In genomic region chr12:50085615-50085928, GRCh38 we compare ENCODE assay signal across 8 cellular contexts. TPM values are rescaled to one million over a fixed set of nuclear protein-coding genes. Genes with fewer than 3 reads are reported as not detected.
DNase-seq lines count a peak whose midpoint lies in the region; ATAC-seq and TF ChIP-seq lines count a peak whose summit lies in the region.

No MANE protein-coding gene starts in this region.

- no peaks in the 10 kb centered on the region for H3K9me2 ChIP-seq in GM23338 (ENCODE audit: insufficient read depth)

- no peaks in the 10 kb centered on the region; the same call in 2 of the 3 replicates for H3K9me3 Mint-ChIP-seq in GM23338
- H3K9me3 Mint-ChIP-seq in activated naive CD8-positive, alpha-beta T cell (ENCODE audit: low read depth) = no peaks in the 10 kb centered on the region

- H3K27me3 Mint-ChIP-seq in GM23338 (ENCODE audit: insufficient read depth, low read depth, poor library complexity) = peaks cover 7% of the 10 kb centered on the region
- H3K27me3 Mint-ChIP-seq in activated naive CD8-positive, alpha-beta T cell = no peaks in the 10 kb centered on the region

- H3K36me3 Mint-ChIP-seq in GM23338 (ENCODE audit: low read depth) = peaks cover 50% of the 10 kb centered on the region
- H3K36me3 Mint-ChIP-seq in activated naive CD8-positive, alpha-beta T cell = peaks cover 3% of the 10 kb centered on the region

- peaks cover 35 to 52% (median 44%) of the 10 kb centered on the region in 10 experiments for H3K4me1 ChIP-seq in BLaER1 treated with 17β-estradiol and CSF1 and Interleukin-3, amounts not matched to agents 10 nM and 100 nM
- H3K4me1 ChIP-seq in GM23338 (ENCODE audit: insufficient read depth) (peaks cover 5% of the 10 kb centered on the region), liver (ENCODE audit: control insufficient read depth in 4 of 4, insufficient read depth in 4 of 4, low read length in 3 of 4) (peaks cover 0 to 24% (median 9%) of the 10 kb centered on the region in 4 donors), transverse colon (peaks cover 0 to 31% (median 10%) of the 10 kb centered on the region in 4 donors)

- no peaks in the 10 kb centered on the region for H3K27me3 ChIP-seq in BLaER1 treated with 17β-estradiol and CSF1 and Interleukin-3, amounts not matched to agents 10 nM and 100 nM
- H3K27me3 ChIP-seq in GM23338 (ENCODE audit: insufficient read depth) (peaks cover 15% of the 10 kb centered on the region), liver (ENCODE audit: control insufficient read depth in 4 of 4, insufficient read depth in 4 of 4, low read length in 3 of 4) (no peaks in the 10 kb centered on the region), transverse colon (no peaks in the 10 kb centered on the region)

- TF ChIP-seq POLR2A in transverse colon (IDR thresholded peaks at IDR 0.05) = no peak

- H3K4me3 Mint-ChIP-seq in GM23338 = peak overlapping the region; percentile 89
- H3K4me3 Mint-ChIP-seq in activated naive CD8-positive, alpha-beta T cell = peak overlapping the region; percentile 92

- peak overlapping the region in 10 of 11 experiments; percentile 77 to 94 (median 88); a peak in 19 of 22 replicates for H3K27ac ChIP-seq in BLaER1 treated with 17β-estradiol and CSF1 and Interleukin-3, amounts not matched to agents 10 nM and 100 nM
- H3K27ac ChIP-seq in GM23338 (ENCODE audit: low read depth) (peak overlapping the region; percentile 92), liver (ENCODE audit: low read depth in 1 of 2, low read length in 2 of 2) (peak overlapping the region; percentile 82 to 88), transverse colon (peak overlapping the region; percentile 95 to 99 (median 97))

- 4% methylated on average over 7 of the region's 7 CpGs for WGBS in liver
- 0 to 8% methylated on average over 5 to 7 of the region's 7 CpGs for WGBS in transverse colon (ENCODE audit: low coverage in 1 of 2), 2 donors

- no peak; the same call in 2 of the 3 replicates for ATAC-seq in GM23338

- H4K20me1 ChIP-seq in BLaER1 treated with 17β-estradiol and CSF1 and Interleukin-3, amounts not matched to agents 10 nM and 100 nM = peaks cover 0 to 47% (median 37%) of the 10 kb centered on the region in 11 experiments; a peak in 19 of 22 replicates
- H4K20me1 ChIP-seq in GM23338 (replicated peaks; ENCODE audit: insufficient read depth) = peaks cover 18% of the 10 kb centered on the region

- H3K79me2 ChIP-seq in GM23338 (replicated peaks; ENCODE audit: insufficient read depth) = peaks cover 27% of the 10 kb centered on the region

- peak overlapping the region; percentile 80 for H3K27ac Mint-ChIP-seq in GM23338
- H3K27ac Mint-ChIP-seq in activated naive CD8-positive, alpha-beta T cell = peak overlapping the region; percentile 84

- H3F3A ChIP-seq in GM23338 (replicated peaks; ENCODE audit: low read depth) = peaks cover 33% of the 10 kb centered on the region

- peaks cover 29% of the 10 kb centered on the region for H3K4me1 Mint-ChIP-seq in GM23338
- H3K4me1 Mint-ChIP-seq in activated naive CD8-positive, alpha-beta T cell (ENCODE audit: low read depth) = peaks cover 37% of the 10 kb centered on the region

- H3K36me3 ChIP-seq in BLaER1 treated with 17β-estradiol and CSF1 and Interleukin-3, amounts not matched to agents 10 nM and 100 nM = peaks cover 37 to 43% (median 42%) of the 10 kb centered on the region in 11 experiments
- H3K36me3 ChIP-seq in GM23338 (ENCODE audit: insufficient read depth) = peaks cover 35% of the 10 kb centered on the region
- H3K36me3 ChIP-seq in liver (ENCODE audit: control insufficient read depth in 4 of 4, insufficient read depth in 3 of 4, low read depth in 1 of 4, low read length in 3 of 4) = peaks cover 7 to 35% (median 22%) of the 10 kb centered on the region in 4 donors
- H3K36me3 ChIP-seq in transverse colon = peaks cover 0 to 18% (median 6%) of the 10 kb centered on the region in 4 donors

- H3K9ac ChIP-seq in BLaER1 treated with 17β-estradiol and CSF1 and Interleukin-3, amounts not matched to agents 10 nM and 100 nM = peak overlapping the region; percentile 74 to 92 (median 89)
- peak overlapping the region in 1 of 2 donors; percentile 85 for H3K9ac ChIP-seq in liver (ENCODE audit: low read depth in 1 of 2, low read length in 2 of 2)

- no peak for DNase-seq in GM23338 (ENCODE audit: low spot score)
- DNase-seq in transverse colon = no peak
- DNase-seq in hepatic stellate cell (ENCODE audit: low spot score) = no peak
- no peak for DNase-seq in AG20443 (ENCODE audit: low spot score)
- DNase-seq in epidermal melanocyte (ENCODE audit: insufficient read length, low spot score) = no peak

- intact Hi-C loops in transverse colon (cut with DNase I; ENCODE audit: low total_unique reads) = loop anchor here (10.0 kb wide), 1 partner anchor 1271 kb away; the partner anchor contains the start of gene CACNB3

- no peak overlapping the region for H2AFZ ChIP-seq in GM23338

- peak overlapping the region; percentile 75 to 97 (median 88) for H3K4me2 ChIP-seq in BLaER1 treated with 17β-estradiol and CSF1 and Interleukin-3, amounts not matched to agents 10 nM and 100 nM
- H3K4me2 ChIP-seq in GM23338 = peak overlapping the region; percentile 91

- peak overlapping the region; percentile 54 to 79 (median 70) for H3K4me3 ChIP-seq in BLaER1 treated with 17β-estradiol and CSF1 and Interleukin-3, amounts not matched to agents 10 nM and 100 nM
- peak overlapping the region; percentile 58 for H3K4me3 ChIP-seq in GM23338
- peak overlapping the region; percentile 53 to 92 (median 92) for H3K4me3 ChIP-seq in liver (ENCODE audit: low read depth in 1 of 3, low read length in 3 of 3)
- peak overlapping the region; percentile 88 to 98 (median 92) for H3K4me3 ChIP-seq in transverse colon

- no peak for TF ChIP-seq CTCF in GM23338 (conservative IDR thresholded peaks at IDR 0.05; ENCODE audit: low read depth in 2 of 2)
- no peak for TF ChIP-seq CTCF in liver (IDR thresholded peaks at IDR 0.05; ENCODE audit: low read depth, low read length, missing input control)
- no peak for TF ChIP-seq CTCF in transverse colon (IDR thresholded peaks at IDR 0.05)

- no peak for TF ChIP-seq RAD21 in liver (IDR thresholded peaks at IDR 0.05)

- no peak for TF ChIP-seq EP300 in transverse colon (IDR thresholded peaks at IDR 0.05; ENCODE audit: low read depth)

- in situ Hi-C loops in transverse colon (cut with MboI; ENCODE audit: low pct_ligation_motif_present in 1 of 4, low pct_unique_long_range_greater_than_20kb in 1 of 4, low sequenced_read_pairs in 3 of 4) = loop anchor here in 3 of 4 donors (25.0 kb wide), 2 partner anchors 102 to 227 kb away; no protein-coding TSS in a partner anchor

- H3K9me3 ChIP-seq in BLaER1 treated with 17β-estradiol and CSF1 and Interleukin-3, amounts not matched to agents 10 nM and 100 nM (replicated peaks in 1 of 11) = no peaks in the 10 kb centered on the region
- H3K9me3 ChIP-seq in liver (ENCODE audit: control insufficient read depth in 4 of 4, low read length in 3 of 4) (no peaks in the 10 kb centered on the region), transverse colon (no peaks in the 10 kb centered on the region)

TF ChIP-seq in GM23338, 12 proteins besides CTCF, POLR2A, EP300 and RAD21 (continues in another document):
- no peak for TF ChIP-seq JUNB (IDR thresholded peaks at IDR 0.05; ENCODE audit: unreplicated experiment)
- TF ChIP-seq NANOG (IDR thresholded peaks at IDR 0.05; ENCODE audit: borderline replicate concordance) = no peak
- TF ChIP-seq EZH2phosphoT487 (IDR thresholded peaks at IDR 0.05; ENCODE audit: unreplicated experiment) = no peak
- no peak for TF ChIP-seq EZH2 (IDR thresholded peaks at IDR 0.05; ENCODE audit: low read depth, unreplicated experiment)
- TF ChIP-seq POLR2AphosphoS5 (IDR thresholded peaks at IDR 0.05; ENCODE audit: low read depth) = no peak
- no peak for TF ChIP-seq CREB1 (CRISPR knock-in tag; IDR thresholded peaks at IDR 0.05; ENCODE audit: low read depth)
- no peak for TF ChIP-seq ZNF114 (CRISPR knock-in tag; IDR thresholded peaks at IDR 0.05)

TF ChIP-seq in liver, 16 proteins besides CTCF, POLR2A, EP300 and RAD21 (continues in another document):
- no peak for TF ChIP-seq RXRA (IDR thresholded peaks at IDR 0.05)
- TF ChIP-seq ZBTB33 (IDR thresholded peaks at IDR 0.05) = no peak

RNA-seq across cellular contexts. Expression of gene SMARCD1, which starts 0.4 kb away (rescaled TPM):
- total RNA-seq in GM23338 (2014; rRNA removed; shearing (Covaris generic)) = 276 and 287 TPM in 2 replicates
- polyA plus RNA-seq in GM23338 (2016; fragmentation: Nextera tagmentation; extraction: Ambion mirVana) (124 and 145 TPM in 2 replicates), liver (10 to 100 TPM in 1 of 2 donors, 1 to 10 TPM in 1; 4.6 to 11.6 TPM)
- total RNA-seq in liver (10 to 100 TPM; 19.1 to 24.4 TPM), transverse colon (10 to 100 TPM; 23.7 to 52.4 (median 40.4) TPM)

RNA-seq across cellular contexts. Expression of gene GPD1, which starts 18.2 kb away (rescaled TPM):
- 0.23 and 0.45 TPM in 2 replicates for total RNA-seq in GM23338 (2014; rRNA removed; shearing (Covaris generic))
- polyA plus RNA-seq in GM23338 (2016; fragmentation: Nextera tagmentation; extraction: Ambion mirVana) = 0.17 and 0.36 TPM in 2 replicates
- total RNA-seq in liver = 100 to 1,000 TPM in 1 of 2 donors, 10 to 100 TPM in 1; 12.0 to 323 TPM
- polyA plus RNA-seq in liver = 100 to 1,000 TPM in 1 of 2 donors, 10 to 100 TPM in 1; 43.8 to 127 TPM
- total RNA-seq in transverse colon = 10 to 100 TPM in 2 of 4 donors, 1 to 10 TPM in 1, not detected in 1; 9.2 to 22.1 (median 11.3) TPM

RNA-seq across cellular contexts. Expression of gene COX14, which starts 26.5 kb away (rescaled TPM):
- 27.8 and 43.7 TPM in 2 replicates for total RNA-seq in GM23338 (2014; rRNA removed; shearing (Covaris generic))
- polyA plus RNA-seq in GM23338 (2016; fragmentation: Nextera tagmentation; extraction: Ambion mirVana) (73.0 and 73.5 TPM in 2 replicates), liver (100 to 1,000 TPM in 1 of 2 donors, 10 to 100 TPM in 1; 77.4 to 172 TPM)
- total RNA-seq in liver (10 to 100 TPM; 26.7 to 29.6 TPM), transverse colon (100 to 1,000 TPM in 1 of 4 donors, 10 to 100 TPM in 3; 22.1 to 107 (median 62.0) TPM)

RNA-seq across cellular contexts. Expression of gene ASIC1, which starts 28.2 kb away (rescaled TPM):
- 1.5 and 1.6 TPM in 2 replicates for total RNA-seq in GM23338 (2014; rRNA removed; shearing (Covaris generic))
- 0.47 and 0.76 TPM in 2 replicates for polyA plus RNA-seq in GM23338 (2016; fragmentation: Nextera tagmentation; extraction: Ambion mirVana)
- under 1 TPM; 0.05 to 0.08 TPM for total RNA-seq in liver
- polyA plus RNA-seq in liver = under 1 TPM in 1 of 2 donors, not detected in 1; 0.06 TPM
- 1 to 10 TPM in 1 of 4 donors, under 1 TPM in 3; 0.75 to 3.0 (median 0.81) TPM for total RNA-seq in transverse colon
